In the genomic region with DNA sequence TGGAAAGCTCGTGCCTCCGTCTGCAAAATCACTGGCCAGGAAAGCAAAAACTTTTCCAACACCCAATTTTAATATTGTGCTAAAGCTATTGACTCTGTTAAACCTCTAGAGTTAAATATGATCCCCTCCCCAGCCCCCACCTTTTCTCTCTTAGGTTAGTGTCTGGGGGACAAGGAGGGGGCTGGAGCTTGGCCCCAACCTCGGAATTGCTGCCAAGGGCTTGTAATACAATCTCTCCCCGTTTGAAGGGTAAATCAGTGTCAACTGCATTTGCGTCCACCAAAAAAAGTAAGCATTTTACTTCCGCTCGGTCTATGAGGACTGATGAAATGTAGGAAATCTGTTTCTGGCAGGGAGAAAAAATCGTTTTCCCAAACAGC, we compare ENCODE assay signal across 8 cellular contexts. TPM values are rescaled to one million over a fixed set of nuclear protein-coding genes. Genes with fewer than 3 reads are reported as not detected.
DNase-seq lines count a peak whose midpoint lies in the region; ATAC-seq and TF ChIP-seq lines count a peak whose summit lies in the region.

A gene (plus strand): TSS at position 292 of the 380 bp plus-strand sequence. CDS start 8,259 bp downstream, outside the sequence.

- TF ChIP-seq CTCF in cardiac fibroblast (IDR thresholded peaks at IDR 0.05; ENCODE audit: low read depth, low read length) = no peak

- H3K4me3 ChIP-seq in cardiac fibroblast (replicated peaks in 1 of 2; ENCODE audit: low read depth in 2 of 2, low read length in 2 of 2) (peak within 1 kb of the TSS; percentile 28 to 43), muscle layer of duodenum (ENCODE audit: low read depth in 1 of 2, low read length in 2 of 2) (peak within 1 kb of the TSS; percentile 60 to 67)

- no peaks in the 10 kb centered on the region for H3K9me3 ChIP-seq in muscle layer of duodenum (ENCODE audit: control insufficient read depth in 1 of 2, low read length in 2 of 2)

- no peak within 1 kb of the TSS for H3K27ac ChIP-seq in muscle layer of duodenum (ENCODE audit: low read length)

- no peak for DNase-seq in cardiac fibroblast (ENCODE audit: low read depth in 2 of 2)
- no peak for DNase-seq in COLO829 (ENCODE audit: low spot score)
- no peak for DNase-seq in cortex of kidney (lab: John Stamatoyannopoulos, UW)
- no peak for DNase-seq in SHP77 (lab: John Stamatoyannopoulos, UW)
- DNase-seq in posterior vena cava (ENCODE audit: low spot score) = no peak

- ATAC-seq in GM19025 (IDR thresholded peaks at IDR 0.05; ENCODE audit: low read depth, unreplicated experiment) (peak; percentile 5), HG03025 (IDR thresholded peaks at IDR 0.05; ENCODE audit: low FRiP score, unreplicated experiment) (peak; percentile 7)

- intact Hi-C loops in posterior vena cava (cut with DNase I) = no loop called here

- no peaks in the 10 kb centered on the region for H3K36me3 ChIP-seq in muscle layer of duodenum (ENCODE audit: control insufficient read depth in 1 of 2, insufficient read depth in 2 of 2, low read length in 2 of 2)

- peaks cover 8% of the 10 kb centered on the region for H3K27me3 ChIP-seq in muscle layer of duodenum (ENCODE audit: low read depth, low read length)

- peaks cover 0 to 6% of the 10 kb centered on the region in 2 donors for H3K4me1 ChIP-seq in muscle layer of duodenum (ENCODE audit: control insufficient read depth in 1 of 2, insufficient read depth in 2 of 2, low read length in 2 of 2)

RNA-seq across cellular contexts. Expression of the gene that starts here (rescaled TPM):
- total RNA-seq in posterior vena cava = 1 to 10 TPM; 1.2 to 1.5 TPM
